Comparison of ENCODE assay signal across 24 cellular contexts in genomic region chr17:39536468-39536867, GRCh38.
"Had no signal": no experiment of that assay in that cellular context is flagged by ENCODE, and none has a peak within 500 bp of the region (broad histone marks: within the 10 kb centered on the region; RNA-seq: fewer than 3 reads in every experiment).

No MANE protein-coding gene starts in this region.

- H3K27ac ChIP-seq: brain microvascular endothelial cell, cardiac muscle cell, SK-N-MC had no signal

- H3K27me3 ChIP-seq: brain microvascular endothelial cell had no signal

- H3K4me3 ChIP-seq: cardiac muscle cell, SK-N-MC had no signal

- DNase-seq: activated CD4-positive, alpha-beta T cell treated with anti-CD3 and anti-CD28 coated beads for 48 hours; activated CD4-positive, alpha-beta T cell treated with anti-CD3 and anti-CD28 coated beads, Interleukin-2, amount 50 U/mL, for 4 hours; activated CD4-positive, CD25-positive, alpha-beta regulatory T cell treated with anti-CD3 and anti-CD28 coated beads, Interleukin-2, amount 50 U/mL, for 72 hours; activated CD8-positive, alpha-beta memory T cell treated with anti-CD3 and anti-CD28 coated beads, Interleukin-2, amount 50 U/mL, for 48 hours; activated CD8-positive, alpha-beta T cell treated with anti-CD3 and anti-CD28 coated beads, Interleukin-2, amount 10 ng/mL, durations not matched to agents 7 days and 5 days; activated effector memory CD4-positive, alpha-beta T cell treated with anti-CD3 and anti-CD28 coated beads, Interleukin-2, amount 50 U/mL, for 16 hours; activated naive CD4-positive, alpha-beta T cell treated with Interleukin-2 at 50 U/mL for 16 hours; activated naive CD8-positive, alpha-beta T cell treated with anti-CD3 and anti-CD28 coated beads, Interleukin-2, amount 50 U/mL, for 24 hours; activated T-cell treated with anti-CD3 and anti-CD28 coated beads, Interleukin-2, amount 50 U/mL, for 24 hours; brain microvascular endothelial cell; NCI-H1048; NCI-H146; NCI-H187 treated with DMSO at 0.1 percent for 48 hours; NCI-H2171; NCI-H345; NCI-H510A; NCI-H526 treated with DMSO at 0.1 percent for 48 hours; NCI-H82; RPMI8226; T-cell; T-helper 2 cell; T1000 had no signal
